ENCODE assay signal across 8 cellular contexts in the genomic region with DNA sequence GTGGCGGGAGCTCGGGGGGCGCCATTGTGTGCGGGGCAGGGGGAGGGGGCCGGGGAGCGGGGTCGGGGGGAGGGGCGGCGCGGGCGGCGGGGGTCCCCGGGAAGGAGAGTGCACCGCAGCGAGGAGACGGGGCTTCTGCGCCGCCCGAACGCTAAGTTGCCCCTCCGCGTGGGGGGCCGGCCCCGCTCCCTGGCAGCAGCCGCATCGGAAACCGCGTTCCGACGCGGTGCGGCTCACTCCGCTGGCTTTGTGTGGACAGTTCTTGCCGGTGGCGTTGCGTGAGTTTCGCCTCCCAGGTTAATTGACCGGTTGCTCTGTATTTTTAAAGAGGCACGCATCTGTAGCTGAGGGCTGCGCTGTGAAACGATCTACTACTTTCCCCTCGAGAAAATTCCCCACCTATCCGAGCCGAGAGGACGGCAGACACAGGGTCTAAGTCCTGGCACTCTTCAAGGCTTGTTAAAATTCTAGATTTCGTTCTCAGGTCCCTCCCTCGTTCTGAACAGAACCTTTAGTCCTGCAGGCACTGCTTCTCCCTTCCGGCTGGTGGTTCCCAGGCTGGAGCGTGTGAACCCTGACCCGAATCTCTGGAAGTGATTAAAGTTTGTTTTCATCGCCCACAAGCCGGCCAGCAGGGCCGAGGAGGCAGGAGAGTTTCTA. TPM values are rescaled to one million over a fixed set of nuclear protein-coding genes. Genes with fewer than 3 reads are reported as not detected.
A peak's percentile ranks its signal among the peaks of the same experiment; 100 is the strongest.
DNase-seq lines count a peak whose midpoint lies in the region; ATAC-seq and TF ChIP-seq lines count a peak whose summit lies in the region.

No MANE protein-coding gene starts in this region.

- no peaks in the 10 kb centered on the region for H3K36me3 ChIP-seq in right lobe of liver
- no peaks in the 10 kb centered on the region for H3K36me3 ChIP-seq in thyroid gland

- H3K4me3 ChIP-seq in right lobe of liver (peak overlapping the region; percentile 50 to 57 (median 56)), thyroid gland (replicated peaks in 1 of 3) (peak overlapping the region in 1 of 3 donors; percentile 48)

- H3K27ac ChIP-seq in right lobe of liver (peak overlapping the region; percentile 33 to 74 (median 69)), thyroid gland (peak overlapping the region in 2 of 3 donors; percentile 64 to 66)

- ATAC-seq in HG02642 (IDR thresholded peaks at IDR 0.05; ENCODE audit: poor library complexity, unreplicated experiment) (peak; percentile 12), right lobe of liver (peak; percentile 81 to 85 (median 83)), HG03354 (IDR thresholded peaks at IDR 0.05; ENCODE audit: poor library complexity, severe bottlenecking, unreplicated experiment) (no peak)

- DNase-seq in AG20443 (ENCODE audit: low spot score) (peak; percentile 85), cerebellum (ENCODE audit: low spot score) (peak; percentile 23), right lobe of liver (peak; percentile 67 to 78 (median 69)), thyroid gland (peak in 1 of 2 donors; percentile 9), NOMO-1 treated with DMSO at 0.1 percent for 48 hours (lab: John Stamatoyannopoulos, UW; ENCODE audit: unreplicated experiment) (no peak), activated gamma-delta T cell treated with Interleukin-2 at 50 U/mL for 16 hours (no peak)

- H3K27me3 ChIP-seq in right lobe of liver (no peaks in the 10 kb centered on the region), thyroid gland (peaks cover 5% of the 10 kb centered on the region)

- 1% methylated on average over 14 of the region's 53 CpGs for WGBS in right lobe of liver (ENCODE audit: insufficient coverage, low coverage, low lambda C conversion rate, missing lambda C conversion rate)
- WGBS in thyroid gland, 2 donors: 1 to 5% methylated on average over 16 to 27 of the region's 53 CpGs

- H3K4me1 ChIP-seq in right lobe of liver: peaks cover 0 to 17% (median 4%) of the 10 kb centered on the region in 4 donors
- H3K4me1 ChIP-seq in thyroid gland: peaks cover 5 to 13% of the 10 kb centered on the region in 2 donors

- intact Hi-C loops in right lobe of liver (cut with DNase I) (no loop called here), thyroid gland (cut with DNase I) (no loop called here)

- TF ChIP-seq POLR2A in right lobe of liver (IDR thresholded peaks at IDR 0.05): no peak
- TF ChIP-seq POLR2A in thyroid gland (IDR thresholded peaks at IDR 0.05): no peak

- no peaks in the 10 kb centered on the region for H3K9me3 ChIP-seq in right lobe of liver
- no peaks in the 10 kb centered on the region for H3K9me3 ChIP-seq in thyroid gland

- TF ChIP-seq CTCF in right lobe of liver (IDR thresholded peaks at IDR 0.05) (no peak), thyroid gland (IDR thresholded peaks at IDR 0.05) (no peak)

RNA-seq across cellular contexts. Expression of gene ARHGEF7, which starts 0.9 kb away (rescaled TPM):
- total RNA-seq in cerebellum (164 TPM), right lobe of liver (10 to 100 TPM; 22.0 to 40.1 (median 33.8) TPM), thyroid gland (100 to 1,000 TPM in 2 of 4 donors, 10 to 100 TPM in 2; 64.2 to 127 (median 88.2) TPM)

Comparison
In these comparisons a context has a peak if more than half of its experiments do, and no peak if none do; other contexts are left out.
1. DNase-seq: peak in AG20443 (single experiment), cerebellum (single experiment) and right lobe of liver (3 of 3); none in NOMO-1 treated with DMSO at 0.1 percent for 48 hours (single experiment) and activated gamma-delta T cell treated with Interleukin-2 at 50 U/mL for 16 hours (single experiment).